In the genomic region with DNA sequence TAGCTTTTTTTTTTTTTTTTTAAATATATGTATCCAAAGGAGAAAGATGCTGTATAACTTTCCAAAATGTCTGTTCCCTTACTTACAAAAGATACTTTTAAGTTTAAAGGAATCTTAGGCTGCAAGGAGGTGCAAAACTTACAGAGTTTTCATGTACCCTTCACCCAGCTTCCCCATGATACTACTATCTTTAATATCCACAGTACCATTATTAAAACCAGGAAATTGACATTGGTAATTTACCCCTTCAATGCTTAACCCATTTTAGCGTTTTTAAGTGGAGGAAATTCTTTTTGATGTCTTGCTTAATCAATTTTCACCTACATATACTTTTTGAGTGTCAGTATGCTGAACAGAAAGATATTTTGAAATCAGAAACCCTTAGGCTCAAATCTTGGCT, we compare ENCODE assay signal across 19 cellular contexts.
"Had no signal": no experiment of that assay in that cellular context is flagged by ENCODE, and none has a peak within 500 bp of the region (broad histone marks: within the 10 kb centered on the region; RNA-seq: fewer than 3 reads in every experiment).

No MANE protein-coding gene starts in this region.

- H3K36me3 ChIP-seq: SJSA1 had no signal

- H3K9me3 ChIP-seq: SJSA1 had no signal

- H3K27ac ChIP-seq: SJSA1, SK-N-MC had no signal

- FAIRE-seq: RCC 7860 had no signal

- DNase-seq: Kasumi-1, KG1, MM.1S, NCI-H1092 treated with DMSO at 0.1 percent for 48 hours, NCI-H1436 treated with DMSO at 0.1 percent for 48 hours, NCI-H1694, NCI-H187 treated with DMSO at 0.1 percent for 48 hours, NCI-H2029 treated with DMSO at 0.1 percent for 48 hours, NCI-H2107, NCI-H2227 treated with DMSO at 0.1 percent for 48 hours, NCI-H524, NCI-H526 treated with DMSO at 0.1 percent for 48 hours, NCI-H748 treated with DMSO at 0.1 percent for 48 hours, Right ventricle myocardium superior, RPMI8226, SIG-M5 had no signal

- H3K27me3 ChIP-seq: SJSA1 had no signal

- H3K4me3 ChIP-seq: SJSA1, SK-N-MC had no signal
